ENCODE assay signal across 13 cellular contexts in the genomic region with DNA sequence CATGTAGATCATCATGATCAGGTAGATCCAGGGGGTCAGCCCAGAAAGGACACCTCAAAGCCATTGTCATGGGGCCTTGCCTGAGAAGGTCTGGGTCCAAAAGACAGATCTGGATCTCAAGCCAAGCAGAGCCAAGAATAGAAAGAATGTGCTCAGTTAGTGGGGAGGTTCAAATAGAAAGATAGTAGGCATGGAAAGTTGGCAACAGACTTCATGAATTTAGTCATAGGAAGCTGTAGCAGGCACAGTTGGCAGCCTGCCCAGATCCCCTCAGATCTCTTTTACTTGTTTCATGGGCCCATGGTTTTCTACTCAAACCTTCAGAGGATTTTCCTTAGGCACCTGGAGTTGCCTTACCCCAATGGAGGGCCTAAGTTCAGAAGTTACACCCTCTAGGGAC.
A peak's percentile ranks its signal among the peaks of the same experiment; 100 is the strongest.
DNase-seq lines count a peak whose midpoint lies in the region; ATAC-seq and TF ChIP-seq lines count a peak whose summit lies in the region.
"Had no signal": no experiment of that assay in that cellular context is flagged by ENCODE, and none has a peak within 500 bp of the region (broad histone marks: within the 10 kb centered on the region; RNA-seq: fewer than 3 reads in every experiment).

No MANE protein-coding gene starts in this region.

- DNase-seq in NCI-H748 (lab: John Stamatoyannopoulos, UW; ENCODE audit: unreplicated experiment) (peak; percentile 64), NCI-H748 treated with DMSO at 0.1 percent for 48 hours (lab: John Stamatoyannopoulos, UW) (no peak), NCI-H345 treated with DMSO at 0.1 percent for 48 hours (lab: John Stamatoyannopoulos, UW; ENCODE audit: unreplicated experiment) (peak; percentile 15), dermis blood vessel endothelial cell (peak; percentile 12), skeletal muscle cell (ENCODE audit: low read depth) (peak; percentile 12), CD14-positive monocyte (ENCODE audit: low spot score) (no peak), GM20000 (ENCODE audit: low spot score) (no peak)
- DNase-seq: activated gamma-delta T cell treated with Interleukin-2 at 50 U/mL for 16 hours, mesendoderm, NCI-H774, WERI-Rb-1 had no signal

- H3K4me3 ChIP-seq in skeletal muscle cell (ENCODE audit: low read depth, low read length) = no peak overlapping the region
- H3K4me3 ChIP-seq: skin epidermis had no signal

- intact Hi-C loops in CD14-positive monocyte (cut with micrococcal nuclease) = no loop called here

- H3K4me1 Mint-ChIP-seq in CD14-positive monocyte = no peaks in the 10 kb centered on the region

- no peak overlapping the region for H3K27ac Mint-ChIP-seq in CD14-positive monocyte

- no peak overlapping the region for H3K4me3 Mint-ChIP-seq in CD14-positive monocyte

- H3K36me3 Mint-ChIP-seq in CD14-positive monocyte = no peaks in the 10 kb centered on the region

- peaks cover 0 to 6% (median 2%) of the 10 kb centered on the region in 7 donors for H3K9me3 Mint-ChIP-seq in CD14-positive monocyte

- TF ChIP-seq CTCF in CD14-positive monocyte (IDR thresholded peaks at IDR 0.05) (no peak), GM20000 (IDR thresholded peaks at IDR 0.05; ENCODE audit: extremely low read depth, missing control alignments) (no peak)

- peaks cover 0 to 2% (median 0%) of the 10 kb centered on the region in 3 donors for H3K27me3 Mint-ChIP-seq in CD14-positive monocyte (ENCODE audit: low read depth in 3 of 3)

- ATAC-seq in HG02973 (IDR thresholded peaks at IDR 0.05; ENCODE audit: unreplicated experiment) = no peak

Comparison
In these comparisons a context has a peak if more than half of its experiments do, and no peak if none do; other contexts are left out.
1. DNase-seq: peak in NCI-H748 (single experiment), NCI-H345 treated with DMSO at 0.1 percent for 48 hours (single experiment), dermis blood vessel endothelial cell (single experiment) and skeletal muscle cell (single experiment); none in NCI-H748 treated with DMSO at 0.1 percent for 48 hours (single experiment), CD14-positive monocyte (single experiment) and GM20000 (single experiment).